33 cellular contexts compared by ENCODE assay signal in the genomic region with DNA sequence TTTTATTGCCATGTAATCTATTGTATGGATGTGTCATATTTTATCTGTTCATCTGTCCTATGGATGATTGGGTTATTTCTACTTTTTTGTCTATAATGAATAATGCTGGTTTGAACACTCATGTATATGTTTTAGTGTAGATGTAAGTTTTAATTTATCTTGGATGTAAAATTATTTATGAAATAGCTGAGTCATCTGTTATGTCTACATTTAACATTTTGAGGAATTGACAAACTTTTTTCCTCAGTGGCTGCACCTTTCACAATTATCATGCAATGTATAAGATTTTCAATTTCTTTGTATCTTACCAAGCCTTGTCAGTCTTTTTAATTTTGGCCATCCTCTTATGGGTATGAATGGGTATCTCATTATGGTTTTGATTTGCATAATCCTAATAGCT.
"Had no signal": no experiment of that assay in that cellular context is flagged by ENCODE, and none has a peak within 500 bp of the region (broad histone marks: within the 10 kb centered on the region; RNA-seq: fewer than 3 reads in every experiment).

No MANE protein-coding gene starts in this region.

- H3K27ac ChIP-seq: adrenal gland, ascending aorta, cardiac muscle cell, VCaP had no signal

- DNase-seq: activated B cell treated with CpG ODN at 0.5 μM for 24 hours; activated CD4-positive, alpha-beta memory T cell treated with anti-CD3 and anti-CD28 coated beads for 36 hours; activated CD4-positive, alpha-beta T cell treated with anti-CD3 and anti-CD28 coated beads for 4 hours; activated CD4-positive, alpha-beta T cell treated with anti-CD3 and anti-CD28 coated beads, Interleukin-2, amount 10 ng/mL, durations not matched to agents 24 days and 14 days; activated CD4-positive, alpha-beta T cell treated with anti-CD3 and anti-CD28 coated beads, Interleukin-2, amount 50 U/mL, for 1 hour; activated CD4-positive, alpha-beta T cell treated with anti-CD3 and anti-CD28 coated beads, Interleukin-2, amount 50 U/mL, for 4 hours; activated CD4-positive, CD25-positive, alpha-beta regulatory T cell treated with anti-CD3 and anti-CD28 coated beads, Interleukin-2, amount 50 U/mL, for 72 hours; activated CD8-positive, alpha-beta memory T cell treated with anti-CD3 and anti-CD28 coated beads, Interleukin-2, amount 50 U/mL, for 4 hours; activated CD8-positive, alpha-beta T cell treated with anti-CD3 and anti-CD28 coated beads for 36 hours; activated effector memory CD4-positive, alpha-beta T cell treated with anti-CD3 and anti-CD28 coated beads, Interleukin-2, amount 50 U/mL, for 16 hours; activated gamma-delta T cell treated with Interleukin-2 at 50 U/mL for 16 hours; activated naive CD4-positive, alpha-beta T cell; activated naive CD4-positive, alpha-beta T cell treated with anti-CD3 and anti-CD28 coated beads for 36 hours; activated naive CD4-positive, alpha-beta T cell treated with anti-CD3 and anti-CD28 coated beads, Interleukin-2, amount 50 U/mL, for 16 hours; activated naive CD8-positive, alpha-beta T cell treated with anti-CD3 and anti-CD28 coated beads for 36 hours; activated T-cell treated with anti-CD3 and anti-CD28 coated beads for 4 hours; activated T-cell treated with anti-CD3 and anti-CD28 coated beads, Interleukin-2, amount 50 U/mL, for 1 hour; activated T-cell treated with anti-CD3 and anti-CD28 coated beads, Interleukin-2, amount 50 U/mL, for 4 hours; activated T-cell treated with anti-CD3 and anti-CD28 coated beads, Interleukin-2, amount 50 U/mL, for 72 hours; adrenal gland; amniotic stem cell; caudate nucleus; cerebellar nuclear complex; T-helper 1 cell; T-helper 2 cell; T-helper 9 cell had no signal

- H3K9me3 ChIP-seq: adrenal gland, ascending aorta had no signal

- H3K4me1 ChIP-seq: adrenal gland, ascending aorta had no signal

- ATAC-seq: activated CD8-positive, alpha-beta T cell treated with anti-CD3 and anti-CD28 coated beads for 36 hours; activated naive CD4-positive, alpha-beta T cell treated with anti-CD3 and anti-CD28 coated beads, Interleukin-2, amount 50 U/mL, for 72 hours; activated T-cell treated with anti-CD3 and anti-CD28 coated beads, Interleukin-2, amount 50 U/mL, for 4 hours; activated T-cell treated with anti-CD3 and anti-CD28 coated beads, Interleukin-2, amount 50 U/mL, for 72 hours; activated T-helper 17 cell treated with anti-CD3 and anti-CD28 coated beads, Interleukin-2, amount 50 U/mL, for 72 hours had no signal

- H3K36me3 ChIP-seq: adrenal gland, ascending aorta, cardiac muscle cell had no signal

- H3K27me3 ChIP-seq: adrenal gland, ascending aorta, cardiac muscle cell had no signal

- FAIRE-seq: bronchial epithelial cell, TTC549 had no signal

- H3K4me3 ChIP-seq: adrenal gland, ascending aorta, cardiac muscle cell had no signal
